In genomic region chr7:30135271-30135550, GRCh38 we compare ENCODE assay signal across 8 cellular contexts. TPM values are rescaled to one million over a fixed set of nuclear protein-coding genes. Genes with fewer than 3 reads are reported as not detected.
DNase-seq lines count a peak whose midpoint lies in the region; ATAC-seq and TF ChIP-seq lines count a peak whose summit lies in the region.

No MANE protein-coding gene starts in this region.

- H3K36me3 ChIP-seq in CD4-positive, alpha-beta memory T cell (ENCODE audit: insufficient read depth, low read length) = no peaks in the 10 kb centered on the region
- H3K36me3 ChIP-seq in muscle layer of duodenum (ENCODE audit: control insufficient read depth in 1 of 2, insufficient read depth in 2 of 2, low read length in 2 of 2) = no peaks in the 10 kb centered on the region

- intact Hi-C loops in CD4-positive, alpha-beta memory T cell (cut with micrococcal nuclease) = loop anchor here (1.0 to 10.0 kb wide), 4 partner anchors 149 to 460 kb away; partner anchors contain the start of genes GARS1, GGCT and ZNRF2
- intact Hi-C loops in MCF 10A (cut with micrococcal nuclease) = loop anchor here (2.0 kb wide), 2 partner anchors 28 to 38 kb away; no protein-coding TSS in a partner anchor

- no peaks in the 10 kb centered on the region for H3K9me3 Mint-ChIP-seq in CD4-positive, alpha-beta memory T cell
- H3K9me3 Mint-ChIP-seq in MCF 10A (ENCODE audit: unreplicated experiment) = no peaks in the 10 kb centered on the region

- H3K27ac ChIP-seq in CD4-positive, alpha-beta memory T cell (ENCODE audit: low read depth, low read length) = peak overlapping the region; percentile 17
- no peak overlapping the region for H3K27ac ChIP-seq in muscle layer of duodenum (ENCODE audit: low read length)

- peak overlapping the region in 1 of 2 donors; percentile 66 for H3K4me3 ChIP-seq in CD4-positive, alpha-beta memory T cell (ENCODE audit: low read length in 2 of 2)
- peak overlapping the region; percentile 84 to 85 for H3K4me3 ChIP-seq in muscle layer of duodenum (ENCODE audit: low read depth in 1 of 2, low read length in 2 of 2)

- no peaks in the 10 kb centered on the region for H3K27me3 Mint-ChIP-seq in CD4-positive, alpha-beta memory T cell
- no peaks in the 10 kb centered on the region for H3K27me3 Mint-ChIP-seq in MCF 10A (ENCODE audit: insufficient read depth, unreplicated experiment)

- H3K27ac Mint-ChIP-seq in CD4-positive, alpha-beta memory T cell = peak overlapping the region in 4 of 7 donors; percentile 61 to 88 (median 70)
- H3K27ac Mint-ChIP-seq in MCF 10A (ENCODE audit: low read depth, unreplicated experiment) = no peak overlapping the region

- H3K4me3 Mint-ChIP-seq in CD4-positive, alpha-beta memory T cell = peak overlapping the region; percentile 52 to 87 (median 75)
- peak overlapping the region; percentile 92 for H3K4me3 Mint-ChIP-seq in MCF 10A (ENCODE audit: unreplicated experiment)

- peaks cover 0 to 4% of the 10 kb centered on the region in 2 donors for H3K36me3 Mint-ChIP-seq in CD4-positive, alpha-beta memory T cell
- peaks cover 6% of the 10 kb centered on the region for H3K36me3 Mint-ChIP-seq in MCF 10A (ENCODE audit: insufficient read depth, unreplicated experiment)

- DNase-seq in CD4-positive, alpha-beta memory T cell = peak in 3 of 5 donors; percentile 26 to 47 (median 31)
- DNase-seq in MCF 10A (ENCODE audit: unreplicated experiment) (no peak), NCI-H1417 (lab: John Stamatoyannopoulos, UW) (no peak), NOMO-1 treated with dmso at 0.1 percent for 144 hours (lab: John Stamatoyannopoulos, UW; ENCODE audit: unreplicated experiment) (no peak), hypothalamus (lab: John Stamatoyannopoulos, UW) (no peak)

- POLR2A ChIA-PET in CD4-positive, alpha-beta memory T cell (lab: Charles Lee; ENCODE audit: partially characterized antibody) = interaction anchor here (1.1 to 2.8 kb wide), 8 partner anchors 11 to 459 kb away, joined by 3 to 19 read pairs (median 6); partner anchors contain the start of genes FKBP14, NOD1, PLEKHA8 and ZNRF2
- POLR2A ChIA-PET in MCF 10A (lab: Yijun Ruan, JAX) = interaction anchor here (1.1 to 2.8 kb wide), 19 partner anchors 8 to 446 kb away, joined by 3 to 23 read pairs (median 5); partner anchors contain the start of genes FKBP14 and PLEKHA8

- CTCF ChIA-PET in CD4-positive, alpha-beta memory T cell (lab: Charles Lee; ENCODE audit: partially characterized antibody) = interaction anchor here (1.1 to 1.6 kb wide), 2 partner anchors 13 to 141 kb away, joined by 4 to 5 read pairs; no protein-coding TSS in a partner anchor
- CTCF ChIA-PET in MCF 10A (lab: Yijun Ruan, JAX) = interaction anchor here (0.7 to 1.7 kb wide), 3 partner anchors 24 to 108 kb away, joined by 3 to 4 read pairs (median 3); partner anchors contain the start of gene PLEKHA8

- BruUV-seq in MCF 10A (replicated peaks; lab: Mats Ljungman, UMichigan) = no TSS peak

- H3K27me3 ChIP-seq in CD4-positive, alpha-beta memory T cell (ENCODE audit: insufficient read depth, low read length) = no peaks in the 10 kb centered on the region
- no peaks in the 10 kb centered on the region for H3K27me3 ChIP-seq in muscle layer of duodenum (ENCODE audit: low read depth, low read length)

- no peaks in the 10 kb centered on the region for H3K9me3 ChIP-seq in CD4-positive, alpha-beta memory T cell (ENCODE audit: control insufficient read depth in 1 of 2, low read length in 2 of 2)
- H3K9me3 ChIP-seq in muscle layer of duodenum (ENCODE audit: control insufficient read depth in 1 of 2, low read length in 2 of 2) = no peaks in the 10 kb centered on the region

- ATAC-seq in HG03196 (IDR thresholded peaks at IDR 0.05; ENCODE audit: unreplicated experiment) (peak; percentile 10), GM21367 (IDR thresholded peaks at IDR 0.05; ENCODE audit: unreplicated experiment) (no peak)

- peaks cover 5 to 23% (median 12%) of the 10 kb centered on the region in 4 donors for H3K4me1 Mint-ChIP-seq in CD4-positive, alpha-beta memory T cell
- H3K4me1 Mint-ChIP-seq in MCF 10A (ENCODE audit: insufficient read depth, unreplicated experiment) = no peaks in the 10 kb centered on the region

- no peak for TF ChIP-seq CTCF in MCF 10A (IDR thresholded peaks at IDR 0.05; ENCODE audit: unreplicated experiment)

- H3K4me1 ChIP-seq in CD4-positive, alpha-beta memory T cell (ENCODE audit: insufficient read depth, low read length) = peaks cover 14% of the 10 kb centered on the region
- peaks cover 0 to 9% of the 10 kb centered on the region in 2 donors for H3K4me1 ChIP-seq in muscle layer of duodenum (ENCODE audit: control insufficient read depth in 1 of 2, insufficient read depth in 2 of 2, low read length in 2 of 2)

RNA-seq across cellular contexts. Expression of gene MTURN, which starts 0.4 kb away (rescaled TPM):
- total RNA-seq in CD4-positive, alpha-beta memory T cell = 10 to 100 TPM; 18.1 to 19.2 TPM
- polyA plus RNA-seq in CD4-positive, alpha-beta memory T cell = 1 to 10 TPM; 3.2 to 4.0 TPM
- total RNA-seq in MCF 10A (2022) = 7.5 and 10.5 TPM in 2 replicates

Comparison
In these comparisons a context has a peak if more than half of its experiments do, and no peak if none do; other contexts are left out.
1. DNase-seq: peak in CD4-positive, alpha-beta memory T cell (3 of 5); none in MCF 10A (single experiment), NCI-H1417 (0 of 3), NOMO-1 treated with dmso at 0.1 percent for 144 hours (single experiment) and hypothalamus (0 of 51).